Comparison of ENCODE assay signal across 8 cellular contexts in genomic region chr19:12064266-12065099, GRCh38. TPM values are rescaled to one million over a fixed set of nuclear protein-coding genes. Genes with fewer than 3 reads are reported as not detected.
DNase-seq lines count a peak whose midpoint lies in the region; ATAC-seq, FAIRE-seq and TF ChIP-seq lines count a peak whose summit lies in the region.

Gene ZNF844, plus strand, starts transcription at chr19:12064731. Its CDS starts 143 bp downstream, at chr19:12064874.

- H3K4me1 ChIP-seq in CD8-positive, alpha-beta memory T cell (ENCODE audit: insufficient read depth, low read length) = peaks cover under 1% of the 10 kb centered on the region
- H3K4me1 ChIP-seq in keratinocyte (ENCODE audit: control insufficient read depth, extremely low read depth, insufficient read depth, low read length) (no peaks in the 10 kb centered on the region), spleen (peaks cover 0 to 33% (median 15%) of the 10 kb centered on the region in 6 donors)

- POLR2A ChIA-PET in CD8-positive, alpha-beta memory T cell (lab: Charles Lee) = interaction anchor here (0.5 to 0.6 kb wide), 3 partner anchors 299 to 1609 kb away, joined by 3 to 4 read pairs (median 3); no protein-coding TSS in a partner anchor

- ATAC-seq in GM21528 (IDR thresholded peaks at IDR 0.05; ENCODE audit: low FRiP score, unreplicated experiment) = peak; percentile 81

- no peaks in the 10 kb centered on the region for H3K9me3 ChIP-seq in CD8-positive, alpha-beta memory T cell (ENCODE audit: low read length)
- H3K9me3 ChIP-seq in keratinocyte (ENCODE audit: control insufficient read depth, low read depth, low read length) (no peaks in the 10 kb centered on the region), spleen (peaks cover 0 to 42% (median 30%) of the 10 kb centered on the region in 8 donors)

- H3K36me3 ChIP-seq in CD8-positive, alpha-beta memory T cell (ENCODE audit: insufficient read depth, low read length) = no peaks in the 10 kb centered on the region
- H3K36me3 ChIP-seq in keratinocyte (ENCODE audit: control insufficient read depth in 2 of 2, extremely low read depth in 1 of 2, insufficient read depth in 2 of 2, low read length in 2 of 2) (no peaks in the 10 kb centered on the region), spleen (peaks cover 0 to 26% (median 5%) of the 10 kb centered on the region in 6 donors)

- H3K9me3 Mint-ChIP-seq in CD8-positive, alpha-beta memory T cell = peaks cover 0 to 21% (median 16%) of the 10 kb centered on the region in 5 donors
- H3K9me3 Mint-ChIP-seq in chondrocyte (ENCODE audit: low read depth) = peaks cover 8% of the 10 kb centered on the region

- peak within 1 kb of the TSS; percentile 66 for H3K4me3 ChIP-seq in CD8-positive, alpha-beta memory T cell (ENCODE audit: low read length)
- H3K4me3 ChIP-seq in keratinocyte (ENCODE audit: control insufficient read depth in 2 of 3, extremely low read depth in 1 of 3, insufficient read depth in 2 of 3, low read depth in 1 of 3, low read length in 3 of 3) (peak within 1 kb of the TSS; percentile 66 to 72 (median 68)), spleen (peak within 1 kb of the TSS; percentile 42 to 79 (median 69))

- peak within 1 kb of the TSS; percentile 51 for H3K27ac ChIP-seq in CD8-positive, alpha-beta memory T cell (ENCODE audit: low read depth, low read length)
- H3K27ac ChIP-seq in keratinocyte (ENCODE audit: control insufficient read depth, insufficient read depth, low read length) (peak within 1 kb of the TSS; percentile 31), spleen (peak within 1 kb of the TSS; percentile 75 to 94 (median 92))

- TF ChIP-seq POLR2A in spleen (IDR thresholded peaks at IDR 0.05) = peak in 2 of 3 donors; percentile 79 to 88

- peak within 1 kb of the TSS; percentile 74 for H3K9ac ChIP-seq in keratinocyte (ENCODE audit: control insufficient read depth, extremely low read depth, insufficient read depth, low read length)

- no peaks in the 10 kb centered on the region for H3K27me3 ChIP-seq in CD8-positive, alpha-beta memory T cell (ENCODE audit: insufficient read depth, low read length, poor library complexity, severe bottlenecking)
- H3K27me3 ChIP-seq in keratinocyte (ENCODE audit: control insufficient read depth, extremely low read depth, insufficient read depth, low read length) (no peaks in the 10 kb centered on the region), spleen (replicated peaks in 1 of 7) (no peaks in the 10 kb centered on the region)

- 3 to 10% (median 4%) methylated on average over 16 to 50 of the region's 50 CpGs for WGBS in spleen, 5 donors

- no peaks in the 10 kb centered on the region for H3K9me1 ChIP-seq in keratinocyte (ENCODE audit: control insufficient read depth, extremely low read depth, insufficient read depth, low read length)

- H4K20me1 ChIP-seq in keratinocyte (ENCODE audit: control insufficient read depth, extremely low read depth, insufficient read depth, low read length) = no peaks in the 10 kb centered on the region

- H3K27me3 Mint-ChIP-seq in CD8-positive, alpha-beta memory T cell = no peaks in the 10 kb centered on the region
- no peaks in the 10 kb centered on the region for H3K27me3 Mint-ChIP-seq in chondrocyte (ENCODE audit: low read depth)

- intact Hi-C loops in spleen (cut with DNase I; ENCODE audit: low total_unique reads) = no loop called here

- FAIRE-seq in keratinocyte (lab: Jason Lieb, UNC) = no peak

- peak within 1 kb of the TSS; percentile 80 to 91 (median 85) for H3K4me3 Mint-ChIP-seq in CD8-positive, alpha-beta memory T cell
- peak within 1 kb of the TSS; percentile 88 for H3K4me3 Mint-ChIP-seq in chondrocyte (ENCODE audit: unreplicated experiment)

- peaks cover 1 to 11% (median 11%) of the 10 kb centered on the region in 3 donors for H3K36me3 Mint-ChIP-seq in CD8-positive, alpha-beta memory T cell
- H3K36me3 Mint-ChIP-seq in chondrocyte (ENCODE audit: low read depth) = peaks cover 16% of the 10 kb centered on the region

- peaks cover 6 to 18% (median 14%) of the 10 kb centered on the region in 3 donors for H3K4me1 Mint-ChIP-seq in CD8-positive, alpha-beta memory T cell
- H3K4me1 Mint-ChIP-seq in chondrocyte (ENCODE audit: low read depth) = peaks cover 11% of the 10 kb centered on the region

- peak within 1 kb of the TSS in 6 of 8 donors; percentile 60 to 95 (median 66) for H3K27ac Mint-ChIP-seq in CD8-positive, alpha-beta memory T cell
- peak within 1 kb of the TSS; percentile 99 for H3K27ac Mint-ChIP-seq in chondrocyte (ENCODE audit: unreplicated experiment)

- CTCF ChIA-PET in CD8-positive, alpha-beta memory T cell (lab: Charles Lee) = no interaction called here

- DNase-seq in CD8-positive, alpha-beta memory T cell = peak; percentile 46 to 76 (median 52)
- DNase-seq in NCI-H1048 (lab: John Stamatoyannopoulos, UW) (peak; percentile 81), chondrocyte (ENCODE audit: low spot score) (peak; percentile 97), keratinocyte (ENCODE audit: low read depth, low spot score) (no peak), spleen (peak; percentile 96), NCI-H1105 (lab: John Stamatoyannopoulos, UW) (no peak)
- DNase-seq in activated CD4-positive, alpha-beta T cell treated with anti-CD3 and anti-CD28 coated beads for 1 hour = peak; percentile 58

- TF ChIP-seq CTCF in chondrocyte (IDR thresholded peaks at IDR 0.05) (no peak), keratinocyte (optimal IDR thresholded peaks at IDR 0.05 in 1 of 3, IDR thresholded peaks at IDR 0.05 in 1 of 3, conservative IDR thresholded peaks at IDR 0.05 in 1 of 3; ENCODE audit: extremely low read depth in 1 of 3, insufficient read depth in 2 of 3, low read length in 3 of 3) (no peak), spleen (IDR thresholded peaks at IDR 0.05 in 8 of 11, conservative IDR thresholded peaks at IDR 0.05 in 3 of 11) (peak in 2 of 11 experiments; percentile 7 to 13)

- dilution Hi-C loops in keratinocyte (cut with MboI; ENCODE audit: extremely low pct_ligation_motif_present, low sequenced_read_pairs) = no loop called here

- H3K79me2 ChIP-seq in keratinocyte (ENCODE audit: control insufficient read depth, insufficient read depth, low read length) = no peaks in the 10 kb centered on the region

- peak within 1 kb of the TSS; percentile 23 for H3K4me2 ChIP-seq in keratinocyte (ENCODE audit: control insufficient read depth, extremely low read depth, insufficient read depth, low read depth, low read length)

- H2AFZ ChIP-seq in keratinocyte (ENCODE audit: control insufficient read depth, low read length) = peak within 1 kb of the TSS; percentile 93

RNA-seq across cellular contexts. Expression of gene ZNF844, which starts in this region (rescaled TPM):
- total RNA-seq in CD8-positive, alpha-beta memory T cell = 1 to 10 TPM; 5.4 to 5.7 TPM
- polyA plus RNA-seq in CD8-positive, alpha-beta memory T cell = 3.6 TPM
- 7.1 to 7.9 TPM (median 7.6 TPM) in 3 replicates for total RNA-seq in chondrocyte
- polyA plus RNA-seq in keratinocyte = 0.50 to 1.0 TPM (median 0.88 TPM) in 3 replicates
- 1.4 TPM for polyA plus RNA-seq in keratinocyte (2011; ENCODE audit: low read depth)
- polyA plus RNA-seq in keratinocyte (2011; cell fraction: cytosol; rRNA removed) = 0.34 and 1.4 TPM in 2 replicates
- polyA plus RNA-seq in keratinocyte (2011; cell fraction: nucleus; rRNA removed) = 1.9 and 2.0 TPM in 2 replicates
- 0.81 and 2.4 TPM in 2 replicates for polyA plus RNA-seq in keratinocyte (2012; ENCODE audit: low replicate concordance)
- 0.62 to 1.8 TPM (median 1.8 TPM) in 3 replicates for polyA minus RNA-seq in keratinocyte
- 2.1 TPM for polyA minus RNA-seq in keratinocyte (2011; cell fraction: cytosol; rRNA and poly(A)+ RNA removed)
- polyA minus RNA-seq in keratinocyte (2011; cell fraction: nucleus; rRNA and poly(A)+ RNA removed) = 2.2 and 4.1 TPM in 2 replicates
- total RNA-seq in spleen = 10 to 100 TPM in 3 of 7 donors, 1 to 10 TPM in 4; 7.1 to 14.5 (median 9.9) TPM
- polyA plus RNA-seq in spleen = 1 to 10 TPM; 2.0 to 3.9 (median 2.7) TPM

Comparison
In these comparisons a context has a peak if more than half of its experiments do, and no peak if none do; other contexts are left out.
1. DNase-seq: peak in CD8-positive, alpha-beta memory T cell (5 of 5), NCI-H1048 (single experiment), activated CD4-positive, alpha-beta T cell treated with anti-CD3 and anti-CD28 coated beads for 1 hour (single experiment), chondrocyte (single experiment) and spleen (single experiment); none in keratinocyte (single experiment) and NCI-H1105 (single experiment).
2. H3K27ac ChIP-seq: peak in every context shown above with its lines; median percentile 92 in spleen; 51 in CD8-positive, alpha-beta memory T cell; 31 in keratinocyte.
3. Peak in every context shown above with its lines, with median percentiles within 50 percentile points of each other: H3K4me3 ChIP-seq.